Comparison of ENCODE assay signal across 8 cellular contexts in the genomic region with DNA sequence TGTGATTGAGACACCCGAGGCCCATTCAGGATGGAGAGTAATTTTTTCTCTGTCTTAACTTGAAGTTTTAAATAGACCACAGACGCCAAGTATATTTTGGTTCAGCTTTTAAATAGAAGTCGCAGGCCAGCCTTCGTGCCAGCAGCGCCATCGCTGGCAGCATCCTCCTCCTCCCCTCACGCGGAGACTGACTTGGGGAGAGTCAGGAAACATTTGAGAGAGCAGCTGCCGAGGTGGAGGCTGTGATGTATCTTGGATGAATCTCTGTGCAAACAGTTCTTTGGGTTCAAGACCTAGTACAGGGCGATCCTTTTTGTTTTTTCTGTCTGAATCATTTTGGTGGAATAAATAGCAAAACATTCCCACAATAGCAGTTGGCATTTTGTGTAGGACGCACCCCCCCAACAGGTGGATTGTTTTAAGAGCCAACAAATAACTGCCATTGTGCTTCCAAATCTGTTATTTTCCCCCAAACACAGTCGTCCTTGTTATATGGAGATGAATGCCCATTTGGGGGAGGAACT. TPM values are rescaled to one million over a fixed set of nuclear protein-coding genes. Genes with fewer than 3 reads are reported as not detected.
DNase-seq lines count a peak whose midpoint lies in the region; ATAC-seq and TF ChIP-seq lines count a peak whose summit lies in the region.

No MANE protein-coding gene starts in this region.

- no peaks in the 10 kb centered on the region for H3K9me3 Mint-ChIP-seq in activated naive CD8-positive, alpha-beta T cell treated with anti-CD3 and anti-CD28 coated beads for 36 hours
- H3K9me3 Mint-ChIP-seq in osteocyte (ENCODE audit: unreplicated experiment) = no peaks in the 10 kb centered on the region

- H3K4me3 Mint-ChIP-seq in activated naive CD8-positive, alpha-beta T cell treated with anti-CD3 and anti-CD28 coated beads for 36 hours = peak overlapping the region; percentile 90
- peak overlapping the region; percentile 89 for H3K4me3 Mint-ChIP-seq in osteocyte (ENCODE audit: unreplicated experiment)

- H3K4me1 ChIP-seq in GM23248 (ENCODE audit: insufficient read depth) (peaks cover 8% of the 10 kb centered on the region), heart left ventricle (peaks cover 0 to 38% (median 15%) of the 10 kb centered on the region in 12 donors)

- H3K36me3 ChIP-seq in GM23248 (ENCODE audit: low read depth) (no peaks in the 10 kb centered on the region), heart left ventricle (no peaks in the 10 kb centered on the region)

- no peaks in the 10 kb centered on the region for H3K79me2 ChIP-seq in GM23248 (ENCODE audit: insufficient read depth)

- H4K20me1 ChIP-seq in GM23248 (ENCODE audit: insufficient read depth) = no peaks in the 10 kb centered on the region

- H3K27ac ChIP-seq in GM23248 (no peak overlapping the region), heart left ventricle (peak overlapping the region in 11 of 12 donors; percentile 62 to 94 (median 87))

- H3K27ac Mint-ChIP-seq in activated naive CD8-positive, alpha-beta T cell treated with anti-CD3 and anti-CD28 coated beads for 36 hours = peak overlapping the region; percentile 92
- peak overlapping the region; percentile 85 for H3K27ac Mint-ChIP-seq in osteocyte (ENCODE audit: unreplicated experiment)

- WGBS in GM23248 (ENCODE audit: low coverage in 1 of 2, low lambda C conversion rate in 2 of 2, missing lambda C conversion rate in 2 of 2), 2 experiments = 5 to 6% methylated on average over 12 of the region's 12 CpGs
- 2 to 4% (median 3%) methylated on average over 12 of the region's 12 CpGs for WGBS in heart left ventricle, 4 donors

- peak; percentile 44 to 65 (median 60) for ATAC-seq in heart left ventricle

- H3K36me3 Mint-ChIP-seq in activated naive CD8-positive, alpha-beta T cell treated with anti-CD3 and anti-CD28 coated beads for 36 hours = peaks cover 8% of the 10 kb centered on the region
- no peaks in the 10 kb centered on the region for H3K36me3 Mint-ChIP-seq in osteocyte (ENCODE audit: unreplicated experiment)

- peak overlapping the region; percentile 78 for H3K9ac ChIP-seq in GM23248

- H3F3A ChIP-seq in GM23248 (ENCODE audit: insufficient read depth) = peaks cover 34% of the 10 kb centered on the region; the same call in 1 of the 2 replicates

- TF ChIP-seq POLR2A in heart left ventricle (IDR thresholded peaks at IDR 0.05) = no peak

- H3K4me2 ChIP-seq in GM23248 (ENCODE audit: unreplicated experiment) = peak overlapping the region; percentile 92

- H2AFZ ChIP-seq in GM23248 = peak overlapping the region; percentile 94

- intact Hi-C loops in heart left ventricle (cut with DNase I) (loop anchor here (1.0 to 10.0 kb wide), 11 partner anchors 64 to 519 kb away; a partner anchor contains a TSS), posterior vena cava (cut with DNase I) (loop anchor here in 1 of 2 donors (5.0 to 10.0 kb wide), 2 partner anchors 154 to 526 kb away; no protein-coding TSS in a partner anchor)

- in situ Hi-C loops in GM23248 (cut with MboI) = loop anchor here (10.0 kb wide), 1 partner anchor 516 kb away; a partner anchor contains a TSS

- no peaks in the 10 kb centered on the region for H3K9me2 ChIP-seq in GM23248 (ENCODE audit: insufficient read depth)

- H3K27me3 ChIP-seq in GM23248 (replicated peaks; ENCODE audit: insufficient read depth) (no peaks in the 10 kb centered on the region), heart left ventricle (peaks cover 0 to 5% (median 0%) of the 10 kb centered on the region in 9 donors)

- TF ChIP-seq CTCF in heart left ventricle (IDR thresholded peaks at IDR 0.05) (peak in 1 of 12 donors; percentile 2), osteocyte (IDR thresholded peaks at IDR 0.05) (peak; percentile 23)

- no peaks in the 10 kb centered on the region for H3K27me3 Mint-ChIP-seq in activated naive CD8-positive, alpha-beta T cell treated with anti-CD3 and anti-CD28 coated beads for 36 hours
- peaks cover 8% of the 10 kb centered on the region for H3K27me3 Mint-ChIP-seq in osteocyte (ENCODE audit: unreplicated experiment)

- H3K9me3 ChIP-seq in GM23248 (ENCODE audit: low read depth) (no peaks in the 10 kb centered on the region), heart left ventricle (no peaks in the 10 kb centered on the region)

- DNase-seq in AG20443 (ENCODE audit: low spot score) = peak; percentile 42
- peak; percentile 62 for DNase-seq in GM23248
- peak; percentile 30 for DNase-seq in RPMI7951 (ENCODE audit: low read depth)
- DNase-seq in activated naive CD8-positive, alpha-beta T cell treated with anti-CD3 and anti-CD28 coated beads for 36 hours = peak; percentile 41
- peak; percentile 45 to 68 (median 66) for DNase-seq in heart left ventricle
- no peak for DNase-seq in osteocyte (ENCODE audit: extremely low spot score, unreplicated experiment)
- DNase-seq in posterior vena cava (ENCODE audit: low spot score) = no peak
- no peak for DNase-seq in retina

- H3K4me3 ChIP-seq in GM23248 (peak overlapping the region; percentile 85), heart left ventricle (peak overlapping the region; percentile 45 to 82 (median 68))

- H3K4me1 Mint-ChIP-seq in activated naive CD8-positive, alpha-beta T cell treated with anti-CD3 and anti-CD28 coated beads for 36 hours = peaks cover 19% of the 10 kb centered on the region
- H3K4me1 Mint-ChIP-seq in osteocyte (ENCODE audit: unreplicated experiment) = peaks cover 30% of the 10 kb centered on the region

RNA-seq across cellular contexts. Expression of a gene that starts 0.9 kb away (rescaled TPM):
- 3.7 and 11.8 TPM in 2 replicates for total RNA-seq in GM23248 (2014; rRNA removed; shearing (Covaris generic))
- polyA plus RNA-seq in GM23248 (2016; fragmentation: Nextera tagmentation; extraction: Ambion mirVana) (1.4 and 2.7 TPM in 2 replicates), heart left ventricle (under 1 TPM; 0.12 to 0.27 TPM)
- 0.12 and 0.20 TPM in 2 replicates for total RNA-seq in RPMI7951 (2014; rRNA removed; shearing (Covaris generic))
- total RNA-seq in activated naive CD8-positive, alpha-beta T cell treated with anti-CD3 and anti-CD28 coated beads for 36 hours = 10 to 100 TPM; 12.9 to 14.5 TPM
- total RNA-seq in heart left ventricle (1 to 10 TPM in 5 of 9 donors, under 1 TPM in 4; 0.16 to 2.4 (median 1.1) TPM), osteocyte (1.4 TPM in 2 replicates), posterior vena cava (1 to 10 TPM; 1.4 to 2.4 TPM)

Comparison
In these comparisons a context has a peak if more than half of its experiments do, and no peak if none do; other contexts are left out.
1. DNase-seq: peak in AG20443 (single experiment), GM23248 (single experiment), RPMI7951 (single experiment), activated naive CD8-positive, alpha-beta T cell treated with anti-CD3 and anti-CD28 coated beads for 36 hours (single experiment) and heart left ventricle (5 of 5); none in osteocyte (single experiment), posterior vena cava (single experiment) and retina (single experiment).